20 cellular contexts compared by ENCODE assay signal in the genomic region with DNA sequence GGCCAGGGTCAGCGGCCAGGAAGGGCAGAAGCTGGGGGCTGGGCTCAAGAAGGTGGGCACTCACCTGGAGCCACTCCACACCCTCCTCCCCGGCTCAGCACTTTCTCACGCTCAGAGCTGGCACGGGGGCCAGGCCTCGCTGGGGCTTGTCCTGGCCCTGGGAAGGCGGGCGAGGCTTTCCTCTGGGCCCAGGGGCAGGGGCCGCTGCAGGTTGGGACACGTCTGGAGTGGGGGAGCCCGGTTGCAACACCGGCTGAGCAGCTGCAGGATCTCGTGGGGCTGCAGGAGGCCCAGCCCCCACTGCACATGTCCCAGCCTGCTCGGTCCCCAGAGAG. TPM values are rescaled to one million over a fixed set of nuclear protein-coding genes. Genes with fewer than 3 reads are reported as not detected.
DNase-seq lines count a peak whose midpoint lies in the region; ATAC-seq and TF ChIP-seq lines count a peak whose summit lies in the region.
"Had no signal": no experiment of that assay in that cellular context is flagged by ENCODE, and none has a peak within 500 bp of the region (broad histone marks: within the 10 kb centered on the region; RNA-seq: fewer than 3 reads in every experiment).

No MANE protein-coding gene starts in this region.

- ATAC-seq in left ventricle myocardium superior (no peak), Right ventricle myocardium inferior (no peak), GM18505 (IDR thresholded peaks at IDR 0.05; ENCODE audit: unreplicated experiment) (no peak)
- ATAC-seq: left lung had no signal

- H3K27me3 Mint-ChIP-seq in activated CD4-positive, alpha-beta memory T cell treated with anti-CD3 and anti-CD28 coated beads for 36 hours: peaks cover 11% of the 10 kb centered on the region

- no peak for TF ChIP-seq CTCF in epithelial cell of esophagus (IDR thresholded peaks at IDR 0.05; ENCODE audit: insufficient read depth, low read depth, low read length, missing control alignments)

- no peaks in the 10 kb centered on the region for H3K36me3 Mint-ChIP-seq in activated CD4-positive, alpha-beta memory T cell treated with anti-CD3 and anti-CD28 coated beads for 36 hours
- H3K36me3 Mint-ChIP-seq: activated naive CD8-positive, alpha-beta T cell treated with anti-CD3 and anti-CD28 coated beads for 36 hours; IgD-negative memory B cell had no signal

- CTCF ChIA-PET in activated CD4-positive, alpha-beta memory T cell treated with anti-CD3 and anti-CD28 coated beads for 36 hours (lab: Charles Lee): interaction anchor here (7.3 kb wide), 1 partner anchor 136 kb away, joined by 106 read pairs; no protein-coding TSS in a partner anchor

- DNase-seq in left ventricle myocardium superior (peak; percentile 35), Right ventricle myocardium inferior (ENCODE audit: missing footprints) (no peak), NCI-H2171 (lab: John Stamatoyannopoulos, UW) (peak; percentile 87), epithelial cell of esophagus (ENCODE audit: low read depth) (peak; percentile 99), ureter (ENCODE audit: low spot score) (peak; percentile 90)
- DNase-seq in activated CD4-positive, alpha-beta memory T cell treated with anti-CD3 and anti-CD28 coated beads for 36 hours: no peak
- DNase-seq in activated CD4-positive, CD25-positive, alpha-beta regulatory T cell treated with anti-CD3 and anti-CD28 coated beads, Interleukin-2, amount 50 U/mL, for 72 hours: no peak
- DNase-seq: activated CD4-positive, alpha-beta T cell treated with anti-CD3 and anti-CD28 coated beads for 48 hours; activated naive CD8-positive, alpha-beta T cell treated with anti-CD3 and anti-CD28 coated beads for 36 hours; activated T-cell treated with anti-CD3 and anti-CD28 coated beads, Interleukin-2, amount 50 U/mL, for 24 hours; effector CD4-positive, alpha-beta T cell; H9; NCI-H524 treated with DMSO at 0.1 percent for 48 hours; retina; stimulated activated CD4-positive, alpha-beta T cell treated with anti-CD3 and anti-CD28 coated beads, Interleukin-4, amount 100 ng/mL, for 1 hour; tibial artery had no signal

- H3K4me3 ChIP-seq in epithelial cell of esophagus (ENCODE audit: low read length): peak overlapping the region; percentile 27
- H3K4me3 ChIP-seq: left lung, tibial artery had no signal

- no peak overlapping the region for H3K27ac Mint-ChIP-seq in activated CD4-positive, alpha-beta memory T cell treated with anti-CD3 and anti-CD28 coated beads for 36 hours
- H3K27ac Mint-ChIP-seq: activated naive CD8-positive, alpha-beta T cell treated with anti-CD3 and anti-CD28 coated beads for 36 hours; activated T-cell treated with anti-CD3 and anti-CD28 coated beads, Interleukin-2, amount 50 U/mL, for 24 hours; H9; IgD-negative memory B cell; nephron had no signal

- POLR2A ChIA-PET in activated CD4-positive, alpha-beta memory T cell treated with anti-CD3 and anti-CD28 coated beads for 36 hours (lab: Charles Lee): no interaction called here

- no peak for TF ChIP-seq POLR2A in GM18505 (IDR thresholded peaks at IDR 0.05; ENCODE audit: borderline replicate concordance, extremely low read depth, insufficient read depth, insufficient read length)

- intact Hi-C loops in left ventricle myocardium superior (cut with micrococcal nuclease) (loop anchor here (2.0 kb wide), 1 partner anchor 139 kb away; no protein-coding TSS in a partner anchor), Right ventricle myocardium inferior (cut with DNase I) (no loop called here)
- intact Hi-C loops in activated CD4-positive, alpha-beta memory T cell treated with anti-CD3 and anti-CD28 coated beads for 36 hours (cut with micrococcal nuclease): no loop called here

- H3K4me3 Mint-ChIP-seq in activated CD4-positive, alpha-beta memory T cell treated with anti-CD3 and anti-CD28 coated beads for 36 hours: no peak overlapping the region
- H3K4me3 Mint-ChIP-seq: activated naive CD8-positive, alpha-beta T cell treated with anti-CD3 and anti-CD28 coated beads for 36 hours; activated T-cell treated with anti-CD3 and anti-CD28 coated beads, Interleukin-2, amount 50 U/mL, for 24 hours; H9; nephron had no signal

- no peaks in the 10 kb centered on the region for H3K4me1 Mint-ChIP-seq in activated CD4-positive, alpha-beta memory T cell treated with anti-CD3 and anti-CD28 coated beads for 36 hours (ENCODE audit: low read depth)
- H3K4me1 Mint-ChIP-seq: activated naive CD8-positive, alpha-beta T cell treated with anti-CD3 and anti-CD28 coated beads for 36 hours; H9 had no signal

- no peaks in the 10 kb centered on the region for H3K9me3 Mint-ChIP-seq in activated CD4-positive, alpha-beta memory T cell treated with anti-CD3 and anti-CD28 coated beads for 36 hours
- H3K9me3 Mint-ChIP-seq: activated naive CD8-positive, alpha-beta T cell treated with anti-CD3 and anti-CD28 coated beads for 36 hours; activated T-cell treated with anti-CD3 and anti-CD28 coated beads, Interleukin-2, amount 50 U/mL, for 24 hours; H9; IgD-negative memory B cell; nephron had no signal

RNA-seq across cellular contexts. Expression of gene EGFL7, which starts 38.9 kb away (rescaled TPM):
- total RNA-seq in left ventricle myocardium superior (63.8 TPM), Right ventricle myocardium inferior (72.0 TPM), ureter (109 TPM)
- under 1 TPM; 0.90 to 0.93 TPM for total RNA-seq in activated CD4-positive, alpha-beta memory T cell treated with anti-CD3 and anti-CD28 coated beads for 36 hours

Comparison
In these comparisons a context has a peak if more than half of its experiments do, and no peak if none do; other contexts are left out.
1. DNase-seq: peak in left ventricle myocardium superior (single experiment), NCI-H2171 (single experiment), epithelial cell of esophagus (single experiment) and ureter (single experiment); none in Right ventricle myocardium inferior (single experiment), activated CD4-positive, alpha-beta memory T cell treated with anti-CD3 and anti-CD28 coated beads for 36 hours (single experiment) and activated CD4-positive, CD25-positive, alpha-beta regulatory T cell treated with anti-CD3 and anti-CD28 coated beads, Interleukin-2, amount 50 U/mL, for 72 hours (single experiment).
2. RNA of gene EGFL7, which starts 38.9 kb away (total RNA-seq): 109 TPM in ureter (single experiment), 72.0 TPM in Right ventricle myocardium inferior (single experiment) and 63.8 TPM in left ventricle myocardium superior (single experiment); 0.90 to 0.93 TPM in activated CD4-positive, alpha-beta memory T cell treated with anti-CD3 and anti-CD28 coated beads for 36 hours; every median in the first group is over 10 times any median in the second.